8 cellular contexts compared by ENCODE assay signal in the genomic region with DNA sequence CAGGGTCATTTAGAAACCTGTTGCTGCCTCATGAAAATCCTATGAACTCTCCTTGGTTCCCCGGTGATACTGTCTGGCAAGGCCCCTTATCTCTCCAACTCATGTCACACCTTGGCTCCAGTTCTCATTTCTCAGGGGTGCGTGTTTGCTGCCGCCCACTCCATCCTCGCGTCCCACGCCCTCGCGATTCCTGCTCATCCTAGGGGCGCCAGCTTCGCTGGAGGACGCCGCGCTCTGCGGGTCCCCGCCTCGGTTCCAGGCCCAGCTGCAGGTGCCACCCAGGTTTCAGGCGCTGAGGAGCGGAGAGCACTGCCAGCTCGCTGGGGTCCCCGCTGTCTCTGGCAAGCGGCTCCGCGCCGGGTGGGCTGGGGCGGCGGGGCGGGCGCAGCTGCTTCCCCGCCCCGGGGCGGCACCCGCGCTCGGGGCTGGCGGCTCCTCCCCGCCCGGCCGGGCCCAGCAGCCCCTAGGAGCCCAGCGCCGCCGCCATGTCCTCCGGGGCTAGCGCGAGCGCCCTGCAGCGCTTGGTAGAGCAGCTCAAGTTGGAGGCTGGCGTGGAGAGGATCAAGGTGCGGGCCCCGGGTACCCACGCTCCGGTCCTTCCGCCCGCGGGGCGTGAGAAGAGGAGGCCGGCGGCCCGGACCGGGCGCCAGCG. TPM values are rescaled to one million over a fixed set of nuclear protein-coding genes. Genes with fewer than 3 reads are reported as not detected.
DNase-seq lines count a peak whose midpoint lies in the region; ATAC-seq and TF ChIP-seq lines count a peak whose summit lies in the region.

GNG10 (plus strand) TSS at position 456 of the 652 bp plus-strand sequence; CDS start at position 486, 30 bp downstream.

- peak within 1 kb of the TSS; percentile 92 for H2AFZ ChIP-seq in Karpas-422 (ENCODE audit: low read length)
- peak within 1 kb of the TSS; percentile 96 for H2AFZ ChIP-seq in hepatocyte

- ATAC-seq in GM21825 (IDR thresholded peaks at IDR 0.05; ENCODE audit: unreplicated experiment), result peak; percentile 91
- peak; percentile 90 for ATAC-seq in aorta (ENCODE audit: low FRiP score)

- H4K20me1 ChIP-seq in Karpas-422 (ENCODE audit: insufficient read depth, low read depth, low read length), result 0 out of 2 replicates have a peak, but pooled peaks cover 4% of the 10 kb centered on the region
- peaks cover 14% of the 10 kb centered on the region for H4K20me1 ChIP-seq in hepatocyte (ENCODE audit: insufficient read depth, poor library complexity, severe bottlenecking)

- H3K4me3 ChIP-seq in Karpas-422 (ENCODE audit: low read length) (peak within 1 kb of the TSS; percentile 85), ascending aorta (peak within 1 kb of the TSS; percentile 90), hepatocyte (peak within 1 kb of the TSS; percentile 89), aorta (ENCODE audit: low read length in 2 of 2) (peak within 1 kb of the TSS; percentile 85 to 90)

- no peaks in the 10 kb centered on the region for H3K27me3 ChIP-seq in Karpas-422 (ENCODE audit: low read length)
- no peaks in the 10 kb centered on the region for H3K27me3 ChIP-seq in ascending aorta
- no peaks in the 10 kb centered on the region for H3K27me3 ChIP-seq in hepatocyte
- H3K27me3 ChIP-seq in aorta (ENCODE audit: control insufficient read depth in 1 of 2, insufficient read depth in 2 of 2, low read length in 1 of 2), result no peaks in the 10 kb centered on the region

- intact Hi-C loops in T-helper 2 cell treated with Interferon-gamma antibody and Interleukin-4, amounts not matched to agents 100 ng/mL and 5 ng/mL, for 36 hours (cut with micrococcal nuclease), result loop anchor here (1.0 to 5.0 kb wide), 3 partner anchors 30 to 1057 kb away; partner anchors contain the start of genes DNAJC25, INIP and PTBP3
- intact Hi-C loops in ascending aorta (cut with DNase I) (loop anchor here (2.0 kb wide), 1 partner anchor 62 kb away; the partner anchor contains the start of gene PTGR1), aorta (cut with DNase I) (no loop called here)

- H3K9me2 ChIP-seq in Karpas-422 (replicated peaks; ENCODE audit: insufficient read depth, low read length) (no peaks in the 10 kb centered on the region), hepatocyte (replicated peaks; ENCODE audit: insufficient read depth) (no peaks in the 10 kb centered on the region)

- DNase-seq in GM04504 (ENCODE audit: low read depth) (peak; percentile 21), Karpas-422 (peak; percentile 86), ascending aorta (ENCODE audit: low spot score in 2 of 2) (peak in 1 of 2 donors; percentile 73), hepatocyte (ENCODE audit: low spot score) (peak; percentile 84), retina (peak; percentile 81), aorta (peak; percentile 73 to 87)

- no peak for TF ChIP-seq CTCF in ascending aorta (IDR thresholded peaks at IDR 0.05)
- TF ChIP-seq CTCF in hepatocyte (IDR thresholded peaks at IDR 0.05; ENCODE audit: poor library complexity), result no peak

- peaks cover 6% of the 10 kb centered on the region for H3K36me3 ChIP-seq in Karpas-422 (ENCODE audit: insufficient read depth, low read length)
- H3K36me3 ChIP-seq in ascending aorta, result no peaks in the 10 kb centered on the region
- no peaks in the 10 kb centered on the region for H3K36me3 ChIP-seq in hepatocyte (replicated peaks; ENCODE audit: insufficient read depth, low read depth)
- H3K36me3 ChIP-seq in aorta (ENCODE audit: control insufficient read depth in 1 of 2, insufficient read depth in 2 of 2, low read length in 1 of 2), result no peaks in the 10 kb centered on the region

- H3K9me3 ChIP-seq in Karpas-422 (ENCODE audit: low read length), result no peaks in the 10 kb centered on the region
- H3K9me3 ChIP-seq in ascending aorta, result no peaks in the 10 kb centered on the region
- no peaks in the 10 kb centered on the region for H3K9me3 ChIP-seq in hepatocyte (ENCODE audit: low read depth)
- H3K9me3 ChIP-seq in aorta (ENCODE audit: control insufficient read depth, low read length), result no peaks in the 10 kb centered on the region

- WGBS in hepatocyte (ENCODE audit: low lambda C conversion rate, missing lambda C conversion rate), result 2% methylated on average over 17 of the region's 61 CpGs
- WGBS in aorta, 2 donors, result 0% methylated on average over 58 to 61 of the region's 61 CpGs

- peak within 1 kb of the TSS; percentile 85 for H3K9ac ChIP-seq in Karpas-422 (ENCODE audit: low read length)

- H3K27ac ChIP-seq in Karpas-422 (ENCODE audit: low read length), result peak within 1 kb of the TSS; percentile 70
- peak within 1 kb of the TSS; percentile 75 to 79 for H3K27ac ChIP-seq in ascending aorta
- H3K27ac ChIP-seq in hepatocyte, result peak within 1 kb of the TSS; percentile 87
- peak within 1 kb of the TSS in 1 of 2 donors; percentile 27 for H3K27ac ChIP-seq in aorta (ENCODE audit: low read depth in 1 of 2, low read length in 2 of 2)

- peak within 1 kb of the TSS; percentile 92 for H3K4me2 ChIP-seq in Karpas-422 (ENCODE audit: low read depth, low read length, poor library complexity, severe bottlenecking)
- H3K4me2 ChIP-seq in hepatocyte, result peak within 1 kb of the TSS; percentile 98

- peaks cover 19% of the 10 kb centered on the region for H3K4me1 ChIP-seq in Karpas-422 (ENCODE audit: low read length)
- H3K4me1 ChIP-seq in ascending aorta, result peaks cover 0 to 6% of the 10 kb centered on the region in 2 donors
- H3K4me1 ChIP-seq in hepatocyte (ENCODE audit: insufficient read depth), result peaks cover 16% of the 10 kb centered on the region
- no peaks in the 10 kb centered on the region for H3K4me1 ChIP-seq in aorta (ENCODE audit: control insufficient read depth in 1 of 2, insufficient read depth in 2 of 2, low read length in 2 of 2)

- peaks cover 43% of the 10 kb centered on the region for H3K79me2 ChIP-seq in Karpas-422 (ENCODE audit: low read length)
- H3K79me2 ChIP-seq in hepatocyte, result peaks cover 37% of the 10 kb centered on the region

RNA-seq across cellular contexts. Expression of gene GNG10, which starts in this region (rescaled TPM):
- 22.6 and 46.0 TPM in 2 replicates for total RNA-seq in Karpas-422 (2014; rRNA removed; shearing (Covaris generic); ENCODE audit: low replicate concordance)
- total RNA-seq in T-helper 2 cell treated with Interferon-gamma antibody and Interleukin-4, amounts not matched to agents 100 ng/mL and 5 ng/mL, for 36 hours, result 32.9 and 33.0 TPM in 2 replicates
- total RNA-seq in ascending aorta, result 23.8 TPM
- total RNA-seq in hepatocyte, result 72.6 and 101 TPM in 2 replicates
- polyA plus RNA-seq in hepatocyte, result 51.6 and 57.1 TPM in 2 replicates
- 10 to 100 TPM; 40.2 to 47.0 TPM for total RNA-seq in aorta
- polyA plus RNA-seq in aorta, result 100 to 1,000 TPM in 1 of 2 donors, 10 to 100 TPM in 1; 42.8 to 139 TPM

Comparison
In these comparisons a context has a peak if more than half of its experiments do, and no peak if none do; other contexts are left out.
1. intact Hi-C loops: an anchor here in T-helper 2 cell treated with Interferon-gamma antibody and Interleukin-4, amounts not matched to agents 100 ng/mL and 5 ng/mL, for 36 hours (1.0 to 5.0 kb wide) and ascending aorta (2.0 kb wide); none called in aorta.